ENCODE assay signal across 21 cellular contexts in genomic region chr14:45072121-45072520, GRCh38.
"Had no signal": no experiment of that assay in that cellular context is flagged by ENCODE, and none has a peak within 500 bp of the region (broad histone marks: within the 10 kb centered on the region; RNA-seq: fewer than 3 reads in every experiment).

No MANE protein-coding gene starts in this region.

- H3K27me3 ChIP-seq: colonic mucosa, esophagus muscularis mucosa, gastrocnemius medialis, heart right ventricle, left lung had no signal

- DNase-seq: colonic mucosa; cortex of kidney; effector CD8-positive, alpha-beta T cell; effector memory CD8-positive, alpha-beta T cell; foreskin fibroblast; foreskin melanocyte; gastrocnemius medialis; glutamatergic neuron; head of caudate nucleus; heart right ventricle; hippocampal formation; left cardiac atrium; left lung; left ventricle myocardium superior; lower lobe of right lung; mesenchymal stem cell; mucosa of descending colon; naive B cell had no signal

- H3K27ac Mint-ChIP-seq: dendritic cell treated with granulocyte-macrophage colony-stimulating factor and Interleukin-4, amounts not matched to agents 40 ng/mL and 50 ng/mL, for 4 days; effector memory CD8-positive, alpha-beta T cell; mesothelial cell of epicardium had no signal

- H3K9me3 Mint-ChIP-seq: dendritic cell treated with granulocyte-macrophage colony-stimulating factor and Interleukin-4, amounts not matched to agents 40 ng/mL and 50 ng/mL, for 4 days; effector memory CD8-positive, alpha-beta T cell; naive B cell had no signal

- H3K36me3 ChIP-seq: colonic mucosa had no signal

- H3K27ac ChIP-seq: colonic mucosa, esophagus muscularis mucosa, gastrocnemius medialis, left lung, lower lobe of right lung had no signal

- H3K4me3 Mint-ChIP-seq: dendritic cell treated with granulocyte-macrophage colony-stimulating factor and Interleukin-4, amounts not matched to agents 40 ng/mL and 50 ng/mL, for 4 days; effector memory CD8-positive, alpha-beta T cell; mesothelial cell of epicardium; naive B cell had no signal

- H3K4me1 ChIP-seq: colonic mucosa, esophagus muscularis mucosa, gastrocnemius medialis, left lung, lower lobe of right lung had no signal

- H3K9me3 ChIP-seq: colonic mucosa, esophagus muscularis mucosa, gastrocnemius medialis, heart right ventricle, left lung, lower lobe of right lung, mucosa of descending colon had no signal

- H3K36me3 Mint-ChIP-seq: naive B cell had no signal

- H3K4me1 Mint-ChIP-seq: mesothelial cell of epicardium, naive B cell had no signal

- H3K4me3 ChIP-seq: colonic mucosa, esophagus muscularis mucosa, gastrocnemius medialis, heart right ventricle, left lung, lower lobe of right lung, mucosa of descending colon had no signal

- H3K27me3 Mint-ChIP-seq: dendritic cell treated with granulocyte-macrophage colony-stimulating factor and Interleukin-4, amounts not matched to agents 40 ng/mL and 50 ng/mL, for 4 days; effector memory CD8-positive, alpha-beta T cell; naive B cell had no signal
